8 cellular contexts compared by ENCODE assay signal in the genomic region with DNA sequence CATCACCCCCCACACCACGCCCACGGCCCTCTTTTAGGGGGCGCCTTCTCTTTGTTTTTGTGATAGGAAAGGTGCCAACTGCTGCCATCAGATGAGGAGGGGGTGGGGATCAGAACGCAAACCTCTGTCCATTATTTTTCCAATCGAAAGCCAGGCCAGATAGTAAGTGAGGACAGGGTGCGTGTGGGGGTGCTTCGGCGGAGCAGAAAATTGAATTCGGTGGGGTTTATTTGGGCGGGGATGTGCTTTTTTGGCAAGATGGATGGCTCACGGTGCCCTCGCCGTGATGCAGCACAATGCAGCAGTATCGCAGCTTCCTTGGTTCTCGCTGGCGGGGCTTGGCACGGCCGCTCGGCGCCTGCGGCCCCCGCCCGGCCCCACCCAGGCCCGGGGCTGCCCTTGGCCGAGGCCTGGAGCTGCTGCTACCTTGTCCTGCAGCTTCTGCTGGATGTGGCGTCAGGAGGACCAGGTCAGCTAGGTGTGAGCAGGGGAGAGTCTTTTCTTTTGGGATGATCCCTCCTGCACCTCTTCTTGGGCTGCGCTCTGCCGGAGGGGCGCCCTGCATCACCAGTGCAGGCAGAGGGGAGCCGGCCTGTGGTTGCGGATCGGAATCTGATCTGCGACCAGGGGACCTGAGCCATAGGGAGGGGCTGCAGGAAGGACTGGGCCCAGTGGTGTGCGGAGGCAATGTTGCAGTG. TPM values are rescaled to one million over a fixed set of nuclear protein-coding genes. Genes with fewer than 3 reads are reported as not detected.
DNase-seq lines count a peak whose midpoint lies in the region; ATAC-seq and TF ChIP-seq lines count a peak whose summit lies in the region.

No MANE protein-coding gene starts in this region.

- H3K4me1 ChIP-seq in Caco-2 (peaks cover 12% of the 10 kb centered on the region; the same call in 1 of the 2 replicates), HUES64 (ENCODE audit: insufficient read depth, low read length) (peaks cover 24% of the 10 kb centered on the region), urinary bladder (ENCODE audit: insufficient read depth) (no peaks in the 10 kb centered on the region)

- under 1% methylated on average over 31 of the region's 34 CpGs for WGBS in HUES64
- under 1% methylated on average over 34 of the region's 34 CpGs for WGBS in urinary bladder

- CTCF ChIA-PET in Caco-2 (lab: Charles Lee) = interaction anchor here (1.1 kb wide), 1 partner anchor 351 kb away, joined by 5 read pairs; no protein-coding TSS in a partner anchor

- BruUV-seq in Caco-2 (replicated peaks; lab: Mats Ljungman, UMichigan) = no TSS peak

- H3K4me1 Mint-ChIP-seq in Caco-2 (ENCODE audit: low read depth, unreplicated experiment) = peaks cover 21% of the 10 kb centered on the region
- peaks cover 12 to 13% of the 10 kb centered on the region in 2 donors for H3K4me1 Mint-ChIP-seq in effector memory CD8-positive, alpha-beta T cell (ENCODE audit: low read depth in 2 of 2)
- H3K4me1 Mint-ChIP-seq in mesothelial cell of epicardium = peaks cover 32% of the 10 kb centered on the region

- H3K4me3 Mint-ChIP-seq in Caco-2 (ENCODE audit: unreplicated experiment) (peak overlapping the region; percentile 85), mesothelial cell of epicardium (peak overlapping the region; percentile 89)
- peak overlapping the region; percentile 85 to 87 for H3K4me3 Mint-ChIP-seq in effector memory CD8-positive, alpha-beta T cell

- intact Hi-C loops in Caco-2 (cut with micrococcal nuclease; ENCODE audit: unreplicated experiment) = loop anchor here (5.0 kb wide), 3 partner anchors 125 to 340 kb away; a partner anchor contains a TSS

- H3K27me3 Mint-ChIP-seq in Caco-2 (ENCODE audit: insufficient read depth, unreplicated experiment) (no peaks in the 10 kb centered on the region), mesothelial cell of epicardium (ENCODE audit: low read depth) (no peaks in the 10 kb centered on the region)
- H3K27me3 Mint-ChIP-seq in effector memory CD8-positive, alpha-beta T cell = peaks cover 47 to 63% of the 10 kb centered on the region in 2 donors

- ATAC-seq in effector memory CD8-positive, alpha-beta T cell (replicated peaks) = peak; percentile 45
- no peak for ATAC-seq in HG03457 (IDR thresholded peaks at IDR 0.05; ENCODE audit: unreplicated experiment)

- TF ChIP-seq CTCF in Caco-2 (IDR thresholded peaks at IDR 0.05; ENCODE audit: insufficient read depth in 1 of 2, low read depth in 1 of 2, low read length in 1 of 2, severe bottlenecking in 1 of 2, unreplicated experiment in 1 of 2) (no peak), mesothelial cell of epicardium (IDR thresholded peaks at IDR 0.05; ENCODE audit: unreplicated experiment) (no peak)

- DNase-seq in Caco-2 (peak; percentile 27 to 43), SW480 (ENCODE audit: low spot score) (peak; percentile 71), mesothelial cell of epicardium (ENCODE audit: low spot score in 2 of 2, unreplicated experiment in 2 of 2) (no peak), OCI-M1 (lab: John Stamatoyannopoulos, UW) (no peak)
- no peak for DNase-seq in effector memory CD8-positive, alpha-beta T cell

- H3K27ac Mint-ChIP-seq in Caco-2 (ENCODE audit: unreplicated experiment) (peak overlapping the region; percentile 31), mesothelial cell of epicardium (peak overlapping the region; percentile 88)
- H3K27ac Mint-ChIP-seq in effector memory CD8-positive, alpha-beta T cell = peak overlapping the region in 1 of 2 donors; percentile 41

- H3K9me3 ChIP-seq in Caco-2 (no peaks in the 10 kb centered on the region), HUES64 (ENCODE audit: insufficient read depth, low read depth, low read length) (no peaks in the 10 kb centered on the region)

- POLR2A ChIA-PET in Caco-2 (lab: Charles Lee) = no interaction called here

- peak overlapping the region; percentile 50 for H3K9ac ChIP-seq in HUES64 (ENCODE audit: low read depth, low read length)

- no peak overlapping the region for H3K27ac ChIP-seq in HUES64 (ENCODE audit: low read depth, low read length)
- H3K27ac ChIP-seq in urinary bladder (ENCODE audit: low read depth) = no peak overlapping the region

- H3K9me3 Mint-ChIP-seq in Caco-2 (ENCODE audit: unreplicated experiment) (no peaks in the 10 kb centered on the region), mesothelial cell of epicardium (no peaks in the 10 kb centered on the region)
- H3K9me3 Mint-ChIP-seq in effector memory CD8-positive, alpha-beta T cell = no peaks in the 10 kb centered on the region

- H3K36me3 ChIP-seq in Caco-2 (ENCODE audit: control insufficient read depth, insufficient read depth, low read length) = no peaks in the 10 kb centered on the region
- no peaks in the 10 kb centered on the region for H3K36me3 ChIP-seq in HUES64 (ENCODE audit: insufficient read depth, low read length)
- no peaks in the 10 kb centered on the region for H3K36me3 ChIP-seq in urinary bladder (ENCODE audit: insufficient read depth)

- no peaks in the 10 kb centered on the region for H3K27me3 ChIP-seq in Caco-2 (replicated peaks; ENCODE audit: control insufficient read depth, insufficient read depth, low read length)
- peaks cover 47% of the 10 kb centered on the region for H3K27me3 ChIP-seq in HUES64 (ENCODE audit: insufficient read depth, low read length)

- peak overlapping the region; percentile 77 for H3K4me3 ChIP-seq in Caco-2 (ENCODE audit: low read depth, low read length)
- H3K4me3 ChIP-seq in HUES64 (ENCODE audit: low read length) = peak overlapping the region; percentile 98
- peak overlapping the region; percentile 94 for H3K4me3 ChIP-seq in urinary bladder (ENCODE audit: low read depth, low read length)

- H3K36me3 Mint-ChIP-seq in Caco-2 (ENCODE audit: insufficient read depth, unreplicated experiment) = peaks cover 12% of the 10 kb centered on the region
- no peaks in the 10 kb centered on the region for H3K36me3 Mint-ChIP-seq in effector memory CD8-positive, alpha-beta T cell (ENCODE audit: insufficient read depth)
- H3K36me3 Mint-ChIP-seq in mesothelial cell of epicardium = no peaks in the 10 kb centered on the region

RNA-seq across cellular contexts. Expression of a gene that starts 1.3 kb away (rescaled TPM):
- 361 and 383 TPM in 2 replicates for total RNA-seq in Caco-2 (2022)
- 65.5 TPM for polyA plus RNA-seq in HUES64 (2013, experiment 1 of 2)
- polyA plus RNA-seq in HUES64 (2013, experiment 2 of 2) = 62.8 TPM
- 265 to 281 TPM (median 271 TPM) in 3 replicates for total RNA-seq in mesothelial cell of epicardium
- total RNA-seq in urinary bladder = 352 TPM
- 118 TPM for polyA plus RNA-seq in urinary bladder

Comparison
In these comparisons a context has a peak if more than half of its experiments do, and no peak if none do; other contexts are left out.
1. DNase-seq: peak in Caco-2 (2 of 2) and SW480 (single experiment); none in effector memory CD8-positive, alpha-beta T cell (0 of 3), mesothelial cell of epicardium (0 of 2) and OCI-M1 (single experiment).
2. Peak in every context shown above with its lines, with median percentiles within 50 percentile points of each other: H3K4me3 ChIP-seq and H3K4me3 Mint-ChIP-seq.